In genomic region chr12:120041386-120042231, GRCh38 we compare ENCODE assay signal across 10 cellular contexts.
DNase-seq lines count a peak whose midpoint lies in the region; ATAC-seq and FAIRE-seq lines count a peak whose summit lies in the region.
"Had no signal": no experiment of that assay in that cellular context is flagged by ENCODE, and none has a peak within 500 bp of the region (broad histone marks: within the 10 kb centered on the region; RNA-seq: fewer than 3 reads in every experiment).

No MANE protein-coding gene starts in this region.

- H3K4me3 Mint-ChIP-seq in stimulated activated naive CD8-positive, alpha-beta T cell treated with anti-CD3 and anti-CD28 coated beads, Interleukin-15, amount 100 ng/mL, for 72 hours: peak overlapping the region; percentile 12 to 24

- peak overlapping the region; percentile 4; the same call in 1 of the 2 replicates for H3K9ac ChIP-seq in iPS-20b (ENCODE audit: low read depth, low read length)

- H3K36me3 ChIP-seq in iPS-20b (ENCODE audit: insufficient read depth, low read depth, low read length): no peaks in the 10 kb centered on the region
- H3K36me3 ChIP-seq: thoracic aorta had no signal

- DNase-seq in activated gamma-delta T cell treated with Interleukin-2 at 50 U/mL for 16 hours (peak; percentile 47), activated gamma-delta T cell (lab: John Stamatoyannopoulos, UW) (no peak), activated T-helper 1 cell treated with Interleukin-2 at 50 U/mL for 16 hours (ENCODE audit: low read depth) (peak; percentile 7), SHP77 treated with DMSO at 0.1 percent for 48 hours (lab: John Stamatoyannopoulos, UW) (no peak), pons (ENCODE audit: low spot score) (no peak), GM19239 (ENCODE audit: insufficient read length, low spot score) (no peak)
- DNase-seq in stimulated activated naive CD8-positive, alpha-beta T cell treated with anti-CD3 and anti-CD28 coated beads, Interleukin-15, amount 100 ng/mL, for 72 hours: peak in 1 of 2 donors; percentile 13
- DNase-seq: NCI-H774 had no signal

- H3K4me1 ChIP-seq in iPS-20b (ENCODE audit: insufficient read depth, low read length): peaks cover 8% of the 10 kb centered on the region; the same call in 1 of the 2 replicates

- no peaks in the 10 kb centered on the region for H3K9me3 Mint-ChIP-seq in stimulated activated naive CD8-positive, alpha-beta T cell treated with anti-CD3 and anti-CD28 coated beads, Interleukin-15, amount 100 ng/mL, for 72 hours

- H3K27ac Mint-ChIP-seq in stimulated activated naive CD8-positive, alpha-beta T cell treated with anti-CD3 and anti-CD28 coated beads, Interleukin-15, amount 100 ng/mL, for 72 hours: peak overlapping the region; percentile 52 to 86

- H3K9me3 ChIP-seq in iPS-20b (ENCODE audit: insufficient read depth, low read depth, low read length): no peaks in the 10 kb centered on the region
- H3K9me3 ChIP-seq: thoracic aorta had no signal

- ATAC-seq in stimulated activated naive CD8-positive, alpha-beta T cell treated with anti-CD3 and anti-CD28 coated beads, Interleukin-15, amount 100 ng/mL, for 72 hours: peak; percentile 42

- peaks cover 26% of the 10 kb centered on the region for H3K4me1 Mint-ChIP-seq in stimulated activated naive CD8-positive, alpha-beta T cell treated with anti-CD3 and anti-CD28 coated beads, Interleukin-15, amount 100 ng/mL, for 72 hours

- FAIRE-seq in GM19239 (lab: Jason Lieb, UNC): no peak

- no peaks in the 10 kb centered on the region for H3K27me3 Mint-ChIP-seq in stimulated activated naive CD8-positive, alpha-beta T cell treated with anti-CD3 and anti-CD28 coated beads, Interleukin-15, amount 100 ng/mL, for 72 hours

- no peak overlapping the region for H3K4me3 ChIP-seq in iPS-20b (ENCODE audit: low read length)
- H3K4me3 ChIP-seq: thoracic aorta had no signal

- H3K27ac ChIP-seq in iPS-20b (ENCODE audit: low read length): peak overlapping the region; percentile 54
- H3K27ac ChIP-seq: thoracic aorta had no signal

- H3K27me3 ChIP-seq in iPS-20b (ENCODE audit: insufficient read depth, low read length): no peaks in the 10 kb centered on the region

Comparison
In these comparisons a context has a peak if more than half of its experiments do, and no peak if none do; other contexts are left out.
1. DNase-seq: peak in activated gamma-delta T cell treated with Interleukin-2 at 50 U/mL for 16 hours (single experiment) and activated T-helper 1 cell treated with Interleukin-2 at 50 U/mL for 16 hours (single experiment); none in activated gamma-delta T cell (single experiment), SHP77 treated with DMSO at 0.1 percent for 48 hours (single experiment), pons (single experiment) and GM19239 (single experiment).